8 cellular contexts compared by ENCODE assay signal in the genomic region with DNA sequence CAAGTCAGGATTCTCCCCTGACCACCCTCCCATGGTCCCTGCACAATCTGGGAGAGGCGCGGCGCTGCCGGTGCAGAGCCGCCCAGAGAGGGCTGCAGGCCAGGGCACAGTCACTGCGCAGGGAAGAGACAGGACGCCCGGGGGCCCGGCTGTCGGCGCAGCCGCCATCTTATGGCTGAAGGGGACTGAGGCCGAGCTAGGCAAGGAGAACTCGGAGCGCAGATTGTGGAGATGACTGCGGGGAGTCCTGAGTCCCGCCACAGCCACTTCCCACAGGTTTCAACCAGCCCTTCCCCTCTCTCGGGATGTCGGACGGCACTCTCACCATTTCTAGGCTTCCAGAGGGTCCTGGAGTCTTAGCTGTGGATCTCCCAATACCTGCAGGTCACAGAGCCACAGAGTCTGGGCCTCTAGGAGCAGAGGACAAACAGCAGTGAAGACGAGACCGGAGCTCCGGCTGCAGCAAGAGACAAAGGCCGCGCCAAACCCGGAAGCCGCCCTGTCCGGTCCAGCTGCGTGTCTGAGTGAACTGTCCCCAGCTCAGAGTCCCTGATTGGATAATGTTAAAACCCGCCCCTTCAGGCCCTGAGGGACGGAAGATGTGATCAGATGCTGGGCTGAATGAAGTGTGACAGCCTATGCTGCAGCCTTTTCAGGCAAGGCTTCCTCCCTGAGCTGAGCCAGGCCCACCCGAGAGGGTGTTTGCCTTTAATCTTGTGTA. TPM values are rescaled to one million over a fixed set of nuclear protein-coding genes. Genes with fewer than 3 reads are reported as not detected.
DNase-seq lines count a peak whose midpoint lies in the region; ATAC-seq, FAIRE-seq and TF ChIP-seq lines count a peak whose summit lies in the region.

A gene (minus strand): TSS at position 526 of the 721 bp plus-strand sequence. CDS start 198 bp downstream, at position 328.

- no peaks in the 10 kb centered on the region for H4K20me1 ChIP-seq in mammary epithelial cell (ENCODE audit: insufficient read depth, low read length)

- TF ChIP-seq POLR2A in A549 (IDR thresholded peaks at IDR 0.05; ENCODE audit: low read length), result peak; percentile 59

- in situ Hi-C loops in mammary epithelial cell (cut with MboI; ENCODE audit: low sequenced_read_pairs in 2 of 2), result no loop called here

- no TSS peak for BruUV-seq in mammary epithelial cell (replicated peaks; lab: Mats Ljungman, UMichigan)

- dilution Hi-C loops in mammary epithelial cell (cut with HindIII; ENCODE audit: low sequenced_read_pairs), result no loop called here

- WGBS in A549 (ENCODE audit: missing lambda C conversion rate), result 6% methylated on average over 10 of the region's 32 CpGs
- under 1% methylated on average over 24 of the region's 32 CpGs for WGBS in mammary epithelial cell (ENCODE audit: low coverage, missing lambda C conversion rate)

- H3K27ac ChIP-seq in A549, result peak within 1 kb of the TSS; percentile 83 to 89
- H3K27ac ChIP-seq in WERI-Rb-1, result peak within 1 kb of the TSS; percentile 92
- peak within 1 kb of the TSS; percentile 86 for H3K27ac ChIP-seq in mammary epithelial cell (ENCODE audit: insufficient read depth, low read depth, low read length)

- no peak for TF ChIP-seq RAD21 in A549 (conservative IDR thresholded peaks at IDR 0.05 in 1 of 2, IDR thresholded peaks at IDR 0.05 in 1 of 2)

- H3K27me3 ChIP-seq in WERI-Rb-1 (ENCODE audit: insufficient read depth, low read depth, severe bottlenecking) (no peaks in the 10 kb centered on the region), mammary epithelial cell (ENCODE audit: insufficient read depth, low read length) (no peaks in the 10 kb centered on the region)

- H3K9me3 ChIP-seq in A549, result peaks cover 11% of the 10 kb centered on the region; the same call in 2 of the 3 replicates
- H3K9me3 ChIP-seq in WERI-Rb-1 (ENCODE audit: severe bottlenecking), result peaks cover 14% of the 10 kb centered on the region
- H3K9me3 ChIP-seq in mammary epithelial cell (replicated peaks; ENCODE audit: insufficient read depth, low read length), result peaks cover 2% of the 10 kb centered on the region

- intact Hi-C loops in mammary epithelial cell (cut with micrococcal nuclease), result loop anchor here (5.0 to 10.0 kb wide), 3 partner anchors 68 to 436 kb away; a partner anchor contains a TSS

- ATAC-seq in A549 (peak; percentile 100), GM18867 (IDR thresholded peaks at IDR 0.05; ENCODE audit: unreplicated experiment) (peak; percentile 99), HG03103 (IDR thresholded peaks at IDR 0.05; ENCODE audit: low read depth, unreplicated experiment) (peak; percentile 99)

- H3K36me3 ChIP-seq in WERI-Rb-1, result peaks cover 19% of the 10 kb centered on the region
- peaks cover 2% of the 10 kb centered on the region for H3K36me3 ChIP-seq in mammary epithelial cell (ENCODE audit: insufficient read depth, low read length)

- H3K4me2 ChIP-seq in A549, result peak within 1 kb of the TSS; percentile 82
- peak within 1 kb of the TSS; percentile 98 for H3K4me2 ChIP-seq in mammary epithelial cell (ENCODE audit: insufficient read depth, low read depth, low read length)

- peak within 1 kb of the TSS; percentile 73 for H3K4me3 ChIP-seq in A549
- peak within 1 kb of the TSS; percentile 77 for H3K4me3 ChIP-seq in WERI-Rb-1 (ENCODE audit: low read depth, low read length)
- H3K4me3 ChIP-seq in mammary epithelial cell (replicated peaks in 1 of 3; ENCODE audit: insufficient read depth in 1 of 3, low read depth in 2 of 3, low read length in 3 of 3), result peak within 1 kb of the TSS; percentile 62 to 87 (median 81)

- H2AFZ ChIP-seq in mammary epithelial cell (ENCODE audit: low read depth, low read length), result peak within 1 kb of the TSS; percentile 99

- peak; percentile 47 to 89 for DNase-seq in A549 (ENCODE audit: low read depth in 1 of 2, low spot score in 1 of 2)
- DNase-seq in NCI-H2196 (lab: John Stamatoyannopoulos, UW; ENCODE audit: unreplicated experiment), result peak; percentile 90
- DNase-seq in WERI-Rb-1, result peak; percentile 94
- peak; percentile 90 for DNase-seq in mammary epithelial cell
- DNase-seq in iPS-NIHi7 (ENCODE audit: extremely low spot score), result peak; percentile 95
- peak; percentile 64 for DNase-seq in smooth muscle cell of the brain vasculature (ENCODE audit: low read depth, low spot score)

- CTCF ChIA-PET in A549 (lab: Yijun Ruan, JAX), result no interaction called here
- CTCF ChIA-PET in mammary epithelial cell (lab: Charles Lee; ENCODE audit: low non-redundant PET), result no interaction called here

- H3K4me1 ChIP-seq in A549 (no peaks in the 10 kb centered on the region), mammary epithelial cell (ENCODE audit: insufficient read depth, low read length) (peaks cover 5% of the 10 kb centered on the region)

- FAIRE-seq in A549 (lab: Jason Lieb, UNC), result no peak

- TF ChIP-seq CTCF in A549 (IDR thresholded peaks at IDR 0.05) (no peak), WERI-Rb-1 (IDR thresholded peaks at IDR 0.05; ENCODE audit: low read depth, low read length) (no peak), mammary epithelial cell (conservative IDR thresholded peaks at IDR 0.05 in 1 of 2, IDR thresholded peaks at IDR 0.05 in 1 of 2; ENCODE audit: extremely low read depth in 1 of 2, insufficient read depth in 1 of 2, low read depth in 1 of 2, low read length in 2 of 2) (no peak)

- POLR2A ChIA-PET in A549 (lab: Yijun Ruan, JAX), result interaction anchor here (1.1 to 1.8 kb wide), 3 partner anchors 16 to 309 kb away, joined by 3 to 12 read pairs (median 7); a partner anchor contains a TSS

- peaks cover 48% of the 10 kb centered on the region for H3K79me2 ChIP-seq in mammary epithelial cell (ENCODE audit: insufficient read depth, low read length)

- no peak for TF ChIP-seq EP300 in A549 (IDR thresholded peaks at IDR 0.05)

- H3K9ac ChIP-seq in mammary epithelial cell (ENCODE audit: insufficient read depth, low read length), result peak within 1 kb of the TSS; percentile 91

TF ChIP-seq in A549, 52 proteins besides CTCF, POLR2A, EP300 and RAD21:
- TF ChIP-seq JUN (IDR thresholded peaks at IDR 0.05), result peak in 1 of 2 experiments; percentile 49; a peak in 2 of 5 replicates
- TF ChIP-seq RCOR1 (IDR thresholded peaks at IDR 0.05; ENCODE audit: low read depth, low read length), result no peak
- peak; percentile 62; the same call in 1 of the 2 replicates for TF ChIP-seq PHF8 (IDR thresholded peaks at IDR 0.05; ENCODE audit: borderline replicate concordance, low read depth)
TF ChIP-seq in A549: peak in this region for 2.

RNA-seq across cellular contexts. Expression of the gene that starts here (rescaled TPM):
- 2.2 and 2.5 TPM in 2 replicates for polyA plus RNA-seq in A549 (2011; rRNA removed)
- 0.33 and 0.40 TPM in 2 replicates for polyA plus RNA-seq in A549 (2012; cell fraction: cytosol; rRNA removed)
- polyA plus RNA-seq in A549 (2012; cell fraction: nucleus; rRNA removed), result 0.61 and 1.4 TPM in 2 replicates
- polyA plus RNA-seq in A549 (2017; fragmentation: RNase III; extraction: RNeasy Plus Mini Kit Qiagen cat#74134 plus additional on column Dnase treatment), result 1.1 to 1.8 TPM (median 1.1 TPM) in 3 replicates
- polyA minus RNA-seq in A549 (2011; rRNA and poly(A)+ RNA removed), result 1.8 and 2.1 TPM in 2 replicates
- total RNA-seq in mammary epithelial cell, result 10 to 100 TPM in 1 of 2 donors, 1 to 10 TPM in 1; 9.2 to 15.3 TPM
- polyA plus RNA-seq in mammary epithelial cell, result 1.3 TPM
- polyA minus RNA-seq in mammary epithelial cell, result 3.4 TPM

Comparison
In these comparisons a context has a peak if more than half of its experiments do, and no peak if none do; other contexts are left out.
1. Peak in every context shown above with its lines: DNase-seq, ATAC-seq, H3K4me3 ChIP-seq and H3K27ac ChIP-seq.